Comparison of ENCODE assay signal across 20 cellular contexts in genomic region chr1:178241057-178241456, GRCh38.
A peak's percentile ranks its signal among the peaks of the same experiment; 100 is the strongest.
DNase-seq lines count a peak whose midpoint lies in the region; ATAC-seq, FAIRE-seq and TF ChIP-seq lines count a peak whose summit lies in the region.
"Had no signal": no experiment of that assay in that cellular context is flagged by ENCODE, and none has a peak within 500 bp of the region (broad histone marks: within the 10 kb centered on the region; RNA-seq: fewer than 3 reads in every experiment).

No MANE protein-coding gene starts in this region.

- H3K9ac ChIP-seq in mammary epithelial cell (ENCODE audit: insufficient read depth, low read length) = no peak overlapping the region
- H3K9ac ChIP-seq in keratinocyte (ENCODE audit: control insufficient read depth, extremely low read depth, insufficient read depth, low read length) = no peak overlapping the region

- H3K27me3 ChIP-seq in mammary epithelial cell (ENCODE audit: insufficient read depth, low read length) (no peaks in the 10 kb centered on the region), keratinocyte (ENCODE audit: control insufficient read depth, extremely low read depth, insufficient read depth, low read length) (no peaks in the 10 kb centered on the region)
- H3K27me3 ChIP-seq: ascending aorta, gastroesophageal sphincter, right lobe of liver, tibial nerve had no signal

- H3K4me2 ChIP-seq in mammary epithelial cell (ENCODE audit: insufficient read depth, low read depth, low read length) (peak overlapping the region; percentile 57), keratinocyte (ENCODE audit: control insufficient read depth, extremely low read depth, insufficient read depth, low read depth, low read length) (peak overlapping the region; percentile 61)

- DNase-seq in Calu3 (no peak), LHCN-M2 (ENCODE audit: low read depth) (peak; percentile 57), mammary epithelial cell (peak; percentile 51), keratinocyte (ENCODE audit: low read depth, low spot score) (peak; percentile 21), epidermal melanocyte (ENCODE audit: insufficient read length, low spot score) (no peak), HuH-7 (ENCODE audit: low spot score) (no peak)
- DNase-seq: activated CD8-positive, alpha-beta T cell treated with anti-CD3 and anti-CD28 coated beads for 36 hours; AML-193; DMS153; NCI-H1092 treated with DMSO at 0.1 percent for 48 hours; NCI-H2227 treated with DMSO at 0.1 percent for 48 hours; right lobe of liver; stimulated activated CD4-positive, alpha-beta T cell treated with anti-CD3 and anti-CD28 coated beads, Interleukin-4, amount 100 ng/mL, for 24 hours had no signal

- WGBS in mammary epithelial cell (ENCODE audit: low coverage, missing lambda C conversion rate) = 0% methylated on average over 1 of the region's 1 CpG

- H4K20me1 ChIP-seq in mammary epithelial cell (ENCODE audit: insufficient read depth, low read length) (no peaks in the 10 kb centered on the region), keratinocyte (ENCODE audit: control insufficient read depth, extremely low read depth, insufficient read depth, low read length) (no peaks in the 10 kb centered on the region)

- peaks cover 9% of the 10 kb centered on the region for H3K36me3 Mint-ChIP-seq in Calu3 (ENCODE audit: insufficient read depth, unreplicated experiment)
- H3K36me3 Mint-ChIP-seq: memory B cell had no signal

- H3K27ac ChIP-seq in mammary epithelial cell (ENCODE audit: insufficient read depth, low read depth, low read length) = peak overlapping the region; percentile 100
- H3K27ac ChIP-seq in keratinocyte (ENCODE audit: control insufficient read depth, insufficient read depth, low read length) = peak overlapping the region; percentile 90
- H3K27ac ChIP-seq: ascending aorta, gastroesophageal sphincter, right lobe of liver, tibial nerve had no signal

- H2AFZ ChIP-seq in mammary epithelial cell (ENCODE audit: low read depth, low read length) = no peak overlapping the region
- no peak overlapping the region for H2AFZ ChIP-seq in keratinocyte (ENCODE audit: control insufficient read depth, low read length)

- H3K27ac Mint-ChIP-seq in Calu3 (ENCODE audit: unreplicated experiment) = peak overlapping the region; percentile 39
- H3K27ac Mint-ChIP-seq: activated CD8-positive, alpha-beta T cell treated with anti-CD3 and anti-CD28 coated beads for 36 hours; activated T-helper 17 cell treated with anti-CD3 and anti-CD28 coated beads, Interleukin-2, amount 50 U/mL, for 72 hours; memory B cell had no signal

- CTCF ChIA-PET in Calu3 (lab: Charles Lee) (interaction anchor here (0.8 kb wide), 2 partner anchors 9 to 17 kb away, joined by 3 to 4 read pairs; no protein-coding TSS in a partner anchor), mammary epithelial cell (lab: Charles Lee; ENCODE audit: low non-redundant PET) (no interaction called here)

- peaks cover 46% of the 10 kb centered on the region for H3K4me1 Mint-ChIP-seq in Calu3 (ENCODE audit: low read depth, unreplicated experiment)
- H3K4me1 Mint-ChIP-seq: activated T-helper 17 cell treated with anti-CD3 and anti-CD28 coated beads, Interleukin-2, amount 50 U/mL, for 72 hours; memory B cell had no signal

- no peak overlapping the region for H3K4me3 ChIP-seq in mammary epithelial cell (replicated peaks in 1 of 3; ENCODE audit: insufficient read depth in 1 of 3, low read depth in 2 of 3, low read length in 3 of 3)
- no peak overlapping the region for H3K4me3 ChIP-seq in keratinocyte (ENCODE audit: control insufficient read depth in 2 of 3, extremely low read depth in 1 of 3, insufficient read depth in 2 of 3, low read depth in 1 of 3, low read length in 3 of 3)
- H3K4me3 ChIP-seq: ascending aorta, gastroesophageal sphincter, right lobe of liver, tibial nerve had no signal

- H3K27me3 Mint-ChIP-seq in Calu3 (ENCODE audit: unreplicated experiment) = no peaks in the 10 kb centered on the region
- H3K27me3 Mint-ChIP-seq: activated CD8-positive, alpha-beta T cell treated with anti-CD3 and anti-CD28 coated beads for 36 hours; activated T-helper 17 cell treated with anti-CD3 and anti-CD28 coated beads, Interleukin-2, amount 50 U/mL, for 72 hours had no signal

- dilution Hi-C loops in mammary epithelial cell (cut with HindIII; ENCODE audit: low sequenced_read_pairs) = no loop called here
- dilution Hi-C loops in keratinocyte (cut with MboI; ENCODE audit: extremely low pct_ligation_motif_present, low sequenced_read_pairs) = no loop called here

- FAIRE-seq in keratinocyte (lab: Jason Lieb, UNC) = no peak

- H3K9me3 ChIP-seq in mammary epithelial cell (replicated peaks; ENCODE audit: insufficient read depth, low read length) (no peaks in the 10 kb centered on the region), keratinocyte (ENCODE audit: control insufficient read depth, low read depth, low read length) (no peaks in the 10 kb centered on the region)
- H3K9me3 ChIP-seq: ascending aorta, gastroesophageal sphincter, right lobe of liver, tibial nerve had no signal

- no peak overlapping the region for H3K4me3 Mint-ChIP-seq in Calu3 (ENCODE audit: low read depth, unreplicated experiment)
- H3K4me3 Mint-ChIP-seq: activated CD8-positive, alpha-beta T cell treated with anti-CD3 and anti-CD28 coated beads for 36 hours; activated T-helper 17 cell treated with anti-CD3 and anti-CD28 coated beads, Interleukin-2, amount 50 U/mL, for 72 hours; memory B cell had no signal

- in situ Hi-C loops in mammary epithelial cell (cut with MboI; ENCODE audit: low sequenced_read_pairs in 2 of 2) = no loop called here

- ATAC-seq in HG02763 (IDR thresholded peaks at IDR 0.05; ENCODE audit: unreplicated experiment) (no peak), HG03135 (IDR thresholded peaks at IDR 0.05; ENCODE audit: unreplicated experiment) (no peak)
- ATAC-seq: activated CD8-positive, alpha-beta T cell treated with anti-CD3 and anti-CD28 coated beads for 36 hours; activated T-helper 17 cell treated with anti-CD3 and anti-CD28 coated beads, Interleukin-2, amount 50 U/mL, for 72 hours; gastroesophageal sphincter; right lobe of liver had no signal

- H3K36me3 ChIP-seq in mammary epithelial cell (ENCODE audit: insufficient read depth, low read length) (no peaks in the 10 kb centered on the region), keratinocyte (ENCODE audit: control insufficient read depth in 2 of 2, extremely low read depth in 1 of 2, insufficient read depth in 2 of 2, low read length in 2 of 2) (peaks cover 0 to 4% of the 10 kb centered on the region in 2 experiments)
- H3K36me3 ChIP-seq: ascending aorta, gastroesophageal sphincter, right lobe of liver, tibial nerve had no signal

- intact Hi-C loops in Calu3 (cut with micrococcal nuclease; ENCODE audit: unreplicated experiment) (no loop called here), mammary epithelial cell (cut with micrococcal nuclease) (loop anchor here (1.0 kb wide), 1 partner anchor 41 kb away; no protein-coding TSS in a partner anchor)

- H3K4me1 ChIP-seq in mammary epithelial cell (ENCODE audit: insufficient read depth, low read length) (peaks cover 51% of the 10 kb centered on the region), keratinocyte (ENCODE audit: control insufficient read depth, extremely low read depth, insufficient read depth, low read length) (peaks cover 54% of the 10 kb centered on the region)
- H3K4me1 ChIP-seq: right lobe of liver had no signal

- BruUV-seq in Calu3 (replicated peaks; lab: Mats Ljungman, UMichigan) (no TSS peak), mammary epithelial cell (replicated peaks; lab: Mats Ljungman, UMichigan) (no TSS peak)

- peaks cover 2% of the 10 kb centered on the region for H3K9me3 Mint-ChIP-seq in Calu3 (ENCODE audit: low read depth, unreplicated experiment)
- H3K9me3 Mint-ChIP-seq: activated CD8-positive, alpha-beta T cell treated with anti-CD3 and anti-CD28 coated beads for 36 hours; memory B cell had no signal

- H3K9me1 ChIP-seq in keratinocyte (ENCODE audit: control insufficient read depth, extremely low read depth, insufficient read depth, low read length) = no peaks in the 10 kb centered on the region

- H3K79me2 ChIP-seq in mammary epithelial cell (ENCODE audit: insufficient read depth, low read length) = peaks cover 72% of the 10 kb centered on the region
- peaks cover 61% of the 10 kb centered on the region for H3K79me2 ChIP-seq in keratinocyte (ENCODE audit: control insufficient read depth, insufficient read depth, low read length)

- TF ChIP-seq CTCF in Calu3 (IDR thresholded peaks at IDR 0.05; ENCODE audit: unreplicated experiment) (no peak), mammary epithelial cell (conservative IDR thresholded peaks at IDR 0.05 in 1 of 2, IDR thresholded peaks at IDR 0.05 in 1 of 2; ENCODE audit: extremely low read depth in 1 of 2, insufficient read depth in 1 of 2, low read depth in 1 of 2, low read length in 2 of 2) (no peak), keratinocyte (optimal IDR thresholded peaks at IDR 0.05 in 1 of 3, IDR thresholded peaks at IDR 0.05 in 1 of 3, conservative IDR thresholded peaks at IDR 0.05 in 1 of 3; ENCODE audit: extremely low read depth in 1 of 3, insufficient read depth in 2 of 3, low read length in 3 of 3) (no peak)

Comparison
In these comparisons a context has a peak if more than half of its experiments do, and no peak if none do; other contexts are left out.
1. DNase-seq: peak in LHCN-M2 (single experiment), mammary epithelial cell (single experiment) and keratinocyte (single experiment); none in Calu3 (single experiment), epidermal melanocyte (single experiment) and HuH-7 (single experiment).